21 cellular contexts compared by ENCODE assay signal in the genomic region with DNA sequence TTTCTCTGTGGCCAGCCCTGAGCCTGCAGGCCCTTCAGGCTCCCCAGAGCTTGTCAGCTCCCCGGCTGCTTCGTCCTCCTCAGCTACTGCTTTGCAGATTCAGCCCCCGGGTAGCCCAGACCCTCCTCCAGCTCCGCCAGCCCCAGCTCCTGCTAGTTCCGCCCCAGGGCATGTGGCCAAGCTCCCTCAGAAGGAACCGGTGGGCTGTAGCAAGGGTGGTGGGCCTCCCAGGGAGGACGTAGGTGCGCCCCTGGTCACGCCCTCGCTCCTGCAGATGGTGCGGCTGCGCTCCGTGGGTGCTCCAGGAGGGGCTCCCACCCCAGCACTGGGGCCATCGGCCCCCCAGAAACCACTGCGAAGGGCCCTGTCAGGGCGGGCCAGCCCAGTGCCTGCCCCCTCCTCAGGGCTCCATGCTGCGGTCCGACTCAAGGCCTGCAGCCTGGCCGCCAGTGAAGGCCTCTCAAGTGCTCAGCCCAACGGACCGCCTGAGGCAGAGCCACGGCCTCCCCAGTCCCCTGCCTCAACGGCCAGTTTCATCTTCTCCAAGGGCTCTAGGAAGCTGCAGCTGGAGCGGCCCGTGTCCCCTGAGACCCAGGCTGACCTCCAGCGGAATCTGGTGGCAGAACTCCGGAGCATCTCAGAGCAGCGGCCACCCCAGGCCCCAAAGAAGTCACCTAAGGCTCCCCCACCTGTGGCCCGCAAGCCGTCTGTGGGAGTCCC. TPM values are rescaled to one million over a fixed set of nuclear protein-coding genes. Genes with fewer than 3 reads are reported as not detected.
DNase-seq lines count a peak whose midpoint lies in the region; ATAC-seq and TF ChIP-seq lines count a peak whose summit lies in the region.
"Had no signal": no experiment of that assay in that cellular context is flagged by ENCODE, and none has a peak within 500 bp of the region (broad histone marks: within the 10 kb centered on the region; RNA-seq: fewer than 3 reads in every experiment).

No MANE protein-coding gene starts in this region.

- CTCF ChIA-PET in WTC11 (lab: Charles Lee): interaction anchor here (0.6 to 10.0 kb wide), 16 partner anchors 9 to 160 kb away, joined by 3 to 262 read pairs (median 6); partner anchors contain the start of gene SYNC

- H3K27me3 Mint-ChIP-seq in WTC11 (ENCODE audit: low read depth): no peaks in the 10 kb centered on the region
- H3K27me3 Mint-ChIP-seq: activated naive CD4-positive, alpha-beta T cell treated with anti-CD3 and anti-CD28 coated beads, Interleukin-2, amount 10 ng/mL, durations not matched to agents 7 days and 5 days had no signal

- H3K27me3 ChIP-seq in BE2C (no peaks in the 10 kb centered on the region), H7 (ENCODE audit: control insufficient read depth, insufficient read depth, low read length) (no peaks in the 10 kb centered on the region), mesendoderm (ENCODE audit: insufficient read depth, low read length, poor library complexity) (no peaks in the 10 kb centered on the region), WERI-Rb-1 (ENCODE audit: insufficient read depth, low read depth, severe bottlenecking) (no peaks in the 10 kb centered on the region)
- H3K27me3 ChIP-seq: esophagus muscularis mucosa, neural progenitor cell had no signal

- H4K5ac ChIP-seq in mesendoderm (ENCODE audit: low read length): no peak overlapping the region

- H3K18ac ChIP-seq in mesendoderm (ENCODE audit: low read length): no peak overlapping the region

- H2AK5ac ChIP-seq in mesendoderm (ENCODE audit: low read length): no peak overlapping the region

- no peak overlapping the region for H3K4me2 ChIP-seq in mesendoderm (ENCODE audit: low read length)
- H3K4me2 ChIP-seq: neural progenitor cell had no signal

- H3K9ac ChIP-seq in mesendoderm (ENCODE audit: low read length): no peak overlapping the region
- H3K9ac ChIP-seq: neural progenitor cell had no signal

- H3K4me1 ChIP-seq in BE2C (peaks cover 26% of the 10 kb centered on the region), mesendoderm (ENCODE audit: control insufficient read depth, low read depth, low read length) (peaks cover 2% of the 10 kb centered on the region)

- peaks cover 12% of the 10 kb centered on the region for H3K79me2 ChIP-seq in mesendoderm (ENCODE audit: control insufficient read depth, insufficient read depth, low read length)

- no peak overlapping the region for H3K27ac Mint-ChIP-seq in WTC11
- H3K27ac Mint-ChIP-seq: activated T-helper 1 cell treated with anti-CD3 and anti-CD28 coated beads, Interleukin-12 subunit alpha, Interleukin-12 subunit beta, Interleukin-2, Interleukin-4 antibody, amounts not matched to agents 30 ng/mL and 10 ng/mL and 1 ng/mL, durations not matched to agents 14 hours and 24 hours and 36 hours; neural progenitor cell had no signal

- no peaks in the 10 kb centered on the region for H3K9me3 Mint-ChIP-seq in WTC11
- H3K9me3 Mint-ChIP-seq: activated naive CD4-positive, alpha-beta T cell treated with anti-CD3 and anti-CD28 coated beads, Interleukin-2, amount 10 ng/mL, durations not matched to agents 7 days and 5 days; activated T-helper 1 cell treated with anti-CD3 and anti-CD28 coated beads, Interleukin-12 subunit alpha, Interleukin-12 subunit beta, Interleukin-2, Interleukin-4 antibody, amounts not matched to agents 30 ng/mL and 10 ng/mL and 1 ng/mL, durations not matched to agents 14 hours and 24 hours and 36 hours; neural progenitor cell had no signal

- H3K36me3 ChIP-seq in BE2C (peaks cover 15% of the 10 kb centered on the region), H7 (replicated peaks; ENCODE audit: control insufficient read depth, insufficient read depth, low read length) (peaks cover 19% of the 10 kb centered on the region), mesendoderm (ENCODE audit: control insufficient read depth, insufficient read depth, low read length) (peaks cover 11% of the 10 kb centered on the region), WERI-Rb-1 (peaks cover 52% of the 10 kb centered on the region)
- H3K36me3 ChIP-seq: neural progenitor cell had no signal

- peaks cover 36% of the 10 kb centered on the region for H3K36me3 Mint-ChIP-seq in WTC11

- TF ChIP-seq CTCF in BE2C (IDR thresholded peaks at IDR 0.05; ENCODE audit: low read depth, low read length) (no peak), WTC11 (IDR thresholded peaks at IDR 0.05) (no peak), WERI-Rb-1 (IDR thresholded peaks at IDR 0.05; ENCODE audit: low read depth, low read length) (no peak)

- no peak overlapping the region for H4K8ac ChIP-seq in mesendoderm (ENCODE audit: low read depth, low read length)

- H2BK15ac ChIP-seq in mesendoderm (replicated peaks; ENCODE audit: low read depth): no peak overlapping the region

- ATAC-seq in WTC11: no peak
- ATAC-seq in HG02884 (IDR thresholded peaks at IDR 0.05; ENCODE audit: unreplicated experiment): no peak
- ATAC-seq in HG03460 (IDR thresholded peaks at IDR 0.05; ENCODE audit: unreplicated experiment): no peak

- no CpG with 5 or more reads among the region's 30 CpGs for WGBS in mesendoderm (ENCODE audit: extremely low coverage, insufficient coverage, low lambda C conversion rate)

- POLR2A ChIA-PET in WTC11 (lab: Charles Lee): interaction anchor here (1.3 to 4.7 kb wide), 4 partner anchors 14 to 60 kb away, joined by 4 to 39 read pairs (median 12); no protein-coding TSS in a partner anchor

- H3K4me3 ChIP-seq in BE2C (ENCODE audit: low read depth, low read length): no peak overlapping the region
- H3K4me3 ChIP-seq in H7 (ENCODE audit: insufficient read depth, low read depth, low read length): no peak overlapping the region
- H3K4me3 ChIP-seq in mesendoderm (ENCODE audit: low read length): no peak overlapping the region
- H3K4me3 ChIP-seq in WERI-Rb-1 (ENCODE audit: low read depth, low read length): no peak overlapping the region
- H3K4me3 ChIP-seq: coronary artery, esophagus muscularis mucosa, neural progenitor cell had no signal

- no peak overlapping the region for H2BK120ac ChIP-seq in mesendoderm (ENCODE audit: low read depth, low read length)

- H3K9me3 ChIP-seq in BE2C: no peaks in the 10 kb centered on the region
- no peaks in the 10 kb centered on the region for H3K9me3 ChIP-seq in WERI-Rb-1 (ENCODE audit: severe bottlenecking)
- H3K9me3 ChIP-seq: esophagus muscularis mucosa had no signal

- H3K27ac ChIP-seq in mesendoderm (ENCODE audit: low read depth, low read length) (no peak overlapping the region), WERI-Rb-1 (no peak overlapping the region)
- H3K27ac ChIP-seq: coronary artery, neural progenitor cell had no signal

- H3K79me1 ChIP-seq in mesendoderm (ENCODE audit: low read length): peaks cover 10% of the 10 kb centered on the region

- H3K4me1 Mint-ChIP-seq in WTC11: peaks cover 42% of the 10 kb centered on the region

- no peak overlapping the region for H3K4me3 Mint-ChIP-seq in WTC11
- H3K4me3 Mint-ChIP-seq: activated naive CD4-positive, alpha-beta T cell treated with anti-CD3 and anti-CD28 coated beads, Interleukin-2, amount 10 ng/mL, durations not matched to agents 7 days and 5 days; activated T-helper 1 cell treated with anti-CD3 and anti-CD28 coated beads, Interleukin-12 subunit alpha, Interleukin-12 subunit beta, Interleukin-2, Interleukin-4 antibody, amounts not matched to agents 30 ng/mL and 10 ng/mL and 1 ng/mL, durations not matched to agents 14 hours and 24 hours and 36 hours; neural progenitor cell had no signal

- H3K56ac ChIP-seq in mesendoderm (ENCODE audit: low read length): peak overlapping the region; percentile 44

- H3K4ac ChIP-seq in mesendoderm (ENCODE audit: low read depth, low read length): no peak overlapping the region

- H3K23ac ChIP-seq in mesendoderm (ENCODE audit: low read length): no peak overlapping the region

- no peak overlapping the region for H2BK5ac ChIP-seq in mesendoderm (ENCODE audit: low read length)

- DNase-seq in BE2C (peak; percentile 54), H7 (peak; percentile 71), WTC11 (ENCODE audit: low spot score) (peak; percentile 38), mesendoderm (no peak), WERI-Rb-1 (no peak)
- no peak for DNase-seq in activated CD4-positive, alpha-beta T cell treated with anti-CD3 and anti-CD28 coated beads for 1 hour
- DNase-seq: ACHN, amygdala, C1 segment of cervical spinal cord, DND-41, Kasumi-1, NCI-H187, NCI-H2171 treated with DMSO at 0.1 percent for 48 hours, NCI-H524 treated with DMSO at 0.1 percent for 48 hours had no signal

TF ChIP-seq in WTC11, 78 proteins besides CTCF, POLR2A, EP300 and RAD21:
- TF ChIP-seq, protein P1, sequence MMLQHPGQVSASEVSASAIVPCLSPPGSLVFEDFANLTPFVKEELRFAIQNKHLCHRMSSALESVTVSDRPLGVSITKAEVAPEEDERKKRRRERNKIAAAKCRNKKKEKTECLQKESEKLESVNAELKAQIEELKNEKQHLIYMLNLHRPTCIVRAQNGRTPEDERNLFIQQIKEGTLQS (CRISPR knock-in tag; conservative IDR thresholded peaks at IDR 0.05): no peak

RNA-seq across cellular contexts. Expression of gene YARS1, which starts 45.4 kb away (rescaled TPM):
- polyA plus RNA-seq in BE2C (2012; ENCODE audit: insufficient read depth, insufficient read length, low read depth): 252 TPM
- 239 and 260 TPM in 2 replicates for total RNA-seq in H7 (2014; rRNA removed; shearing (Covaris generic))
- 142 to 197 TPM (median 154 TPM) in 3 replicates for total RNA-seq in WTC11 (2021)
- 217 TPM for polyA plus RNA-seq in mesendoderm (2013, experiment 1 of 2)
- polyA plus RNA-seq in mesendoderm (2013, experiment 2 of 2): 220 TPM

RNA-seq across cellular contexts. Expression of gene S100PBP, which starts 45.7 kb away (rescaled TPM):
- 18.9 TPM for polyA plus RNA-seq in BE2C (2012; ENCODE audit: insufficient read depth, insufficient read length, low read depth)
- 83.0 and 83.4 TPM in 2 replicates for total RNA-seq in H7 (2014; rRNA removed; shearing (Covaris generic))
- total RNA-seq in WTC11 (2021): 62.9 to 73.2 TPM (median 70.2 TPM) in 3 replicates
- polyA plus RNA-seq in mesendoderm (2013, experiment 1 of 2): 15.2 TPM
- 15.5 TPM for polyA plus RNA-seq in mesendoderm (2013, experiment 2 of 2)

Comparison
In these comparisons a context has a peak if more than half of its experiments do, and no peak if none do; other contexts are left out.
1. DNase-seq: peak in BE2C (single experiment), H7 (single experiment) and WTC11 (single experiment); none in mesendoderm (single experiment), activated CD4-positive, alpha-beta T cell treated with anti-CD3 and anti-CD28 coated beads for 1 hour (single experiment) and WERI-Rb-1 (single experiment).